In the genomic region with DNA sequence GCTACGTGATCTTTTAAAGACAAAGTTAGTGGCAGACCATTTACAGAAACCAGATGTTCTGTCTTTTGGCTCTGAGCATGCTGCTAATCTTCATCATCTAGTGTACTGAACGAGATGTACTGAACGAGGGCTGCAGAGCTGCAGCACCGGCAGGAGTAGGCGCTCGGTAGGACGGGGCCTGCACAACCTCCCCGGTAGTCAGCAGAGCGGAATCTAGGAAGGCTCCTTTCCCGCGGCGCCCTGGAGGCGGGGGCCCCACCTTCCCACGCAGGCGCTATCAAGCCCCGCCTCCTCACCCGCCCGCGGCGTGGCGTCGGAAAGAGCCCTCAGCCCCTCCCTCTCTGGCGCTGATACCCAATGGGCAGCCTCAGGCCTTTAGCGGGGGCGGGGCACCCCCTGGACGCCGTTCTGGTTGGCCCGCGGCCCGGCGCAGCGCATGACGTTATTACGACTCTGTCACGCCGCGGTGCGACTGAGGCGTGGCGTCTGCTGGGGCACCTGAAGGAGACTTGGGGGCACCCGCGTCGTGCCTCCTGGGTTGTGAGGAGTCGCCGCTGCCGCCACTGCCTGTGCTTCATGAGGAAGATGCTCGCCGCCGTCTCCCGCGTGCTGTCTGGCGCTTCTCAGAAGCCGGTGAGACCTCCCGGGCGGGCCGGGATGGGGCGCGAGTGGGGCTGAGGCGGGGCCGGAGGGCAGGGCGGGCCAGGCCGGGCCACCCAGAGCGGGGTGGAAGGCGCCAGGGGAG, we compare ENCODE assay signal across 8 cellular contexts. TPM values are rescaled to one million over a fixed set of nuclear protein-coding genes. Genes with fewer than 3 reads are reported as not detected.
DNase-seq lines count a peak whose midpoint lies in the region; ATAC-seq and TF ChIP-seq lines count a peak whose summit lies in the region.

PDHA1 (plus strand) TSS at position 466 of the 745 bp plus-strand sequence; CDS start at position 577, 111 bp downstream.

- H3K27ac Mint-ChIP-seq in IgD-negative memory B cell = peak within 1 kb of the TSS; percentile 73 to 92 (median 73)

- H3K4me1 ChIP-seq in mucosa of descending colon (ENCODE audit: low read depth) = peaks cover 3% of the 10 kb centered on the region

- H3K36me3 Mint-ChIP-seq in IgD-negative memory B cell = peaks cover 3% of the 10 kb centered on the region

- H3K9me3 Mint-ChIP-seq in IgD-negative memory B cell = no peaks in the 10 kb centered on the region

- H3K4me1 Mint-ChIP-seq in IgD-negative memory B cell = peaks cover 5 to 14% (median 7%) of the 10 kb centered on the region in 3 donors

- H3K36me3 ChIP-seq in mucosa of descending colon (ENCODE audit: low read depth) = no peaks in the 10 kb centered on the region

- peaks cover 2% of the 10 kb centered on the region for H3K27me3 Mint-ChIP-seq in IgD-negative memory B cell

- TF ChIP-seq CTCF in mucosa of descending colon (IDR thresholded peaks at IDR 0.05) = no peak

- H3K4me3 ChIP-seq in mucosa of descending colon = peak within 1 kb of the TSS; percentile 40

- intact Hi-C loops in mucosa of descending colon (cut with DNase I, micrococcal nuclease) = loop anchor here in 1 of 2 donors (10.0 kb wide), 1 partner anchor 919 kb away; the partner anchor contains the start of gene CDKL5

- peak within 1 kb of the TSS; percentile 86 to 95 (median 94) for H3K4me3 Mint-ChIP-seq in IgD-negative memory B cell

- H3K9me3 ChIP-seq in mucosa of descending colon = no peaks in the 10 kb centered on the region

- DNase-seq in DMS 273 treated with DMSO at 0.1 percent for 48 hours (lab: John Stamatoyannopoulos, UW) = peak; percentile 80
- peak; percentile 68 for DNase-seq in OCI-M2 (lab: John Stamatoyannopoulos, UW; ENCODE audit: unreplicated experiment)
- DNase-seq in activated T-cell treated with anti-CD3 and anti-CD28 coated beads for 4 hours = peak; percentile 84
- peak; percentile 51 for DNase-seq in epidermal melanocyte (ENCODE audit: insufficient read length, low spot score)
- peak; percentile 94 to 96 (median 96) for DNase-seq in mucosa of descending colon
- peak; percentile 84 for DNase-seq in stimulated activated CD8-positive, alpha-beta memory T cell treated with anti-CD3 and anti-CD28 coated beads, Interleukin-4, amount 100 ng/mL, for 24 hours (ENCODE audit: low read depth)

- peak; percentile 97 for ATAC-seq in GM21529 (IDR thresholded peaks at IDR 0.05; ENCODE audit: unreplicated experiment)
- peak; percentile 97 for ATAC-seq in mucosa of descending colon

RNA-seq across cellular contexts. Expression of gene PDHA1, which starts in this region (rescaled TPM):
- 96.4 TPM for polyA plus RNA-seq in IgD-negative memory B cell
- total RNA-seq in mucosa of descending colon = 100 to 1,000 TPM; 254 to 412 (median 363) TPM

Comparison
In these comparisons a context has a peak if more than half of its experiments do, and no peak if none do; other contexts are left out.
1. Peak in every context shown above with its lines: DNase-seq, ATAC-seq and H3K4me3 ChIP-seq.